1 cellular context compared by ENCODE assay signal in the genomic region with DNA sequence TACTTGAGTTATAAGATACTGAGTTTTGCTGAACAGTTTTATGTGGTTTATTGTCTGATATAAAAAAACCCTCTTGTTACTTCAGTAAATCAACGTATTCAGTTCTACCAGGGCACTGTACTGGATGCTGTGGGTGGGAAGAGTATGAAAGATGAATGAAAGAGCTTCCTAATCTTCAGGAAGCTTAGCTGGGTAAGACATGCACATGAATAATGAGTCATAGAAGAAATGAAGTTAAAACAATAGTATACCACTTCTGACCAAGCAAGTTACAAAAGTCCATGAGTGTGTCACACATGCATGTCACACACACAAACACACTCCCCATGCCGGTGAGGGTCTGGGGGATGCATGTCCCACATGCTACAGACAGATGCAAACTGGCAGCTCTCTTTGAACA.
TF ChIP-seq lines count a peak whose summit lies in the region.

No MANE protein-coding gene starts in this region.

TF ChIP-seq in endothelial cell of umbilical vein, 7 proteins besides CTCF, POLR2A, EP300 and RAD21 (continued from another document):
- TF ChIP-seq MAX (IDR thresholded peaks at IDR 0.05; ENCODE audit: insufficient read depth, insufficient read length) (no peak), MYC (IDR thresholded peaks at IDR 0.05; ENCODE audit: low read depth, low read length) (no peak), GATA2 (IDR thresholded peaks at IDR 0.05; ENCODE audit: insufficient read depth, insufficient read length, low read depth, low read length) (peak; percentile 34), EZH2 (IDR thresholded peaks at IDR 0.05; ENCODE audit: borderline replicate concordance, low read depth, low read length, severe bottlenecking) (no peak), JUN (IDR thresholded peaks at IDR 0.05; ENCODE audit: borderline replicate concordance, insufficient read depth, insufficient read length, low read depth) (peak; percentile 70), FOS (IDR thresholded peaks at IDR 0.05; ENCODE audit: borderline replicate concordance, insufficient read depth, low read length) (peak; percentile 82)
TF ChIP-seq in endothelial cell of umbilical vein: peak in this region for 3.
